ENCODE assay signal across 8 cellular contexts in the genomic region with DNA sequence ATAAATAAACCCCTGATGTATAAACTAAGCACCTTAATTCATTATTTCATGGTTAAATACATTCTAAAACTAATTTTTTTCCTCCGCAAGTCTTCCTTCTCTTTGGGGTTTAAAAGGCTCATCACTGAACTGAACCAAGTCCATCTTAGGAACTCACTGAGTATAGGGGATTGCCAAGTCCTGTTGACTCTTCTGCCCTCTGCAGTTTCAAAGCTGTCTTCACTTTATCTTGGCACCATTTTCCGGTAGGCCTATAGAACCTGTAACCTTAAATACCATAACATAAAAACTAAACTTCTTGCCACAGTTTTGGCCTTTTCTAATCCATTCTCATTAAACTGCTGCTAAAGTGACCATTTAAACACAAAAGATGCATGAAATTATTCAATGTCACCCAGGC.
DNase-seq lines count a peak whose midpoint lies in the region; ATAC-seq and TF ChIP-seq lines count a peak whose summit lies in the region.

No MANE protein-coding gene starts in this region.

- peak; percentile 76 for ATAC-seq in HG02678 (IDR thresholded peaks at IDR 0.05; ENCODE audit: unreplicated experiment)
- ATAC-seq in HG02840 (IDR thresholded peaks at IDR 0.05; ENCODE audit: low FRiP score, unreplicated experiment), result no peak

- peaks cover 5% of the 10 kb centered on the region for H3K36me3 Mint-ChIP-seq in type B pancreatic cell

- CTCF ChIA-PET in RWPE1 (lab: Yijun Ruan, JAX), result interaction anchor here (0.6 to 1.0 kb wide), 2 partner anchors 26 to 67 kb away, joined by 3 to 4 read pairs; a partner anchor contains a TSS

- TF ChIP-seq CTCF in RWPE1 (conservative IDR thresholded peaks at IDR 0.05; ENCODE audit: low read depth) (peak; percentile 32; the same call in 1 of the 2 replicates), type B pancreatic cell (conservative IDR thresholded peaks at IDR 0.05) (peak; percentile 47)

- DNase-seq in NCI-H345 (lab: John Stamatoyannopoulos, UW) (peak; percentile 0), NCI-H345 treated with DMSO at 0.1 percent for 48 hours (lab: John Stamatoyannopoulos, UW; ENCODE audit: unreplicated experiment) (no peak), RWPE1 (ENCODE audit: low spot score) (peak; percentile 20), fibroblast of the conjunctiva (ENCODE audit: low read depth) (peak; percentile 16), type B pancreatic cell (ENCODE audit: extremely low spot score, unreplicated experiment) (no peak), anterior cingulate cortex (lab: John Stamatoyannopoulos, UW) (no peak)

- H3K27ac ChIP-seq in RWPE1, result no peak overlapping the region

- no peaks in the 10 kb centered on the region for H3K9me3 Mint-ChIP-seq in type B pancreatic cell

- H3K27me3 Mint-ChIP-seq in type B pancreatic cell, result no peaks in the 10 kb centered on the region

- H3K4me1 Mint-ChIP-seq in type B pancreatic cell (ENCODE audit: unreplicated experiment), result no peaks in the 10 kb centered on the region

- no peak overlapping the region for H3K4me3 Mint-ChIP-seq in type B pancreatic cell

- no peak overlapping the region for H3K27ac Mint-ChIP-seq in type B pancreatic cell

- POLR2A ChIA-PET in RWPE1 (lab: Yijun Ruan, JAX; ENCODE audit: low non-redundant PET), result interaction anchor here (0.6 kb wide), 1 partner anchor 85 kb away, joined by 3 read pairs; no protein-coding TSS in a partner anchor

Comparison
In these comparisons a context has a peak if more than half of its experiments do, and no peak if none do; other contexts are left out.
1. DNase-seq: peak in NCI-H345 (single experiment), RWPE1 (single experiment) and fibroblast of the conjunctiva (single experiment); none in NCI-H345 treated with DMSO at 0.1 percent for 48 hours (single experiment), type B pancreatic cell (single experiment) and anterior cingulate cortex (0 of 58).